12 cellular contexts compared by ENCODE assay signal in the genomic region with DNA sequence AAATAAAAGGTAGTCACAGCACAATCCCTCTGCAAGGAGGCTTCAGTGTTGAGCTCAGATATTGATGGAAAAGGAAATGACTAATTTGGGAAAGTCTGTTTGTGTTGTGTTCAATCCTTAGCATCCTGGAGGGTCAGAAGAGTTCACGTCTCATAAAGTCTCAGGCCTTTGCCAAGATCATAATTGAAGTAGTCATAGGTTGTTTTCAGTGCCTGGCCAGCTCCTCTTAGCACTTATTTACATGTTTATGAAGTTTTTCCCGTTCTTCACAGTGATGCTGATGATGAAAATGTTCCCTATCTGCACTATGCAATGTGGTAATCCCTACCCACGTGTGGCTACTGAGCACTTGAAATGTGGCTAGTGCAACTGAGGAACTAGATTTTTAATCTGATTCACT.
DNase-seq lines count a peak whose midpoint lies in the region; ATAC-seq and TF ChIP-seq lines count a peak whose summit lies in the region.
"Had no signal": no experiment of that assay in that cellular context is flagged by ENCODE, and none has a peak within 500 bp of the region (broad histone marks: within the 10 kb centered on the region; RNA-seq: fewer than 3 reads in every experiment).

No MANE protein-coding gene starts in this region.

- H3K27ac Mint-ChIP-seq in Calu3 (ENCODE audit: unreplicated experiment) = peak overlapping the region; percentile 30
- peak overlapping the region; percentile 37 for H3K27ac Mint-ChIP-seq in neural crest cell (ENCODE audit: unreplicated experiment)
- H3K27ac Mint-ChIP-seq in CD14-positive monocyte = no peak overlapping the region

- no peaks in the 10 kb centered on the region for H3K9me3 ChIP-seq in MG63
- H3K9me3 ChIP-seq: stomach had no signal

- H3K36me3 Mint-ChIP-seq in Calu3 (ENCODE audit: insufficient read depth, unreplicated experiment) (no peaks in the 10 kb centered on the region), neural crest cell (ENCODE audit: low read depth) (no peaks in the 10 kb centered on the region), CD14-positive monocyte (no peaks in the 10 kb centered on the region)

- H3K27me3 ChIP-seq in MG63 = no peaks in the 10 kb centered on the region
- H3K27me3 ChIP-seq: stomach had no signal

- H3K4me3 ChIP-seq in MG63 (no peak overlapping the region), epithelial cell of esophagus (ENCODE audit: low read length) (no peak overlapping the region)
- H3K4me3 ChIP-seq: skin epidermis, stomach had no signal

- H3K4me1 Mint-ChIP-seq in Calu3 (ENCODE audit: low read depth, unreplicated experiment) (peaks cover 31% of the 10 kb centered on the region), neural crest cell (peaks cover 36% of the 10 kb centered on the region), CD14-positive monocyte (no peaks in the 10 kb centered on the region)

- ATAC-seq in GM21825 (IDR thresholded peaks at IDR 0.05; ENCODE audit: unreplicated experiment) = no peak
- ATAC-seq in HG02798 (IDR thresholded peaks at IDR 0.05; ENCODE audit: poor library complexity, unreplicated experiment) = no peak
- no peak for ATAC-seq in GM21526 (IDR thresholded peaks at IDR 0.05; ENCODE audit: low FRiP score, unreplicated experiment)

- no peaks in the 10 kb centered on the region for H3K36me3 ChIP-seq in MG63
- H3K36me3 ChIP-seq: stomach had no signal

- DNase-seq in Calu3 (no peak), MG63 (peak; percentile 47), epithelial cell of esophagus (ENCODE audit: low read depth) (peak; percentile 81), neural crest cell (ENCODE audit: low read depth, low spot score) (no peak), CD14-positive monocyte (ENCODE audit: low spot score) (no peak)
- DNase-seq: activated T-cell treated with anti-CD3 and anti-CD28 coated beads for 4 hours, DND-41, stomach had no signal

- no peak for TF ChIP-seq CTCF in Calu3 (IDR thresholded peaks at IDR 0.05; ENCODE audit: unreplicated experiment)
- no peak for TF ChIP-seq CTCF in epithelial cell of esophagus (IDR thresholded peaks at IDR 0.05; ENCODE audit: insufficient read depth, low read depth, low read length, missing control alignments)
- no peak for TF ChIP-seq CTCF in neural crest cell (conservative IDR thresholded peaks at IDR 0.05)
- no peak for TF ChIP-seq CTCF in CD14-positive monocyte (IDR thresholded peaks at IDR 0.05)

- H3K27me3 Mint-ChIP-seq in Calu3 (ENCODE audit: unreplicated experiment) (no peaks in the 10 kb centered on the region), neural crest cell (ENCODE audit: low read depth) (no peaks in the 10 kb centered on the region), CD14-positive monocyte (ENCODE audit: low read depth in 3 of 3) (peaks cover 0 to 3% (median 0%) of the 10 kb centered on the region in 3 donors)

- BruUV-seq in Calu3 (replicated peaks; lab: Mats Ljungman, UMichigan) = no TSS peak

- intact Hi-C loops in Calu3 (cut with micrococcal nuclease; ENCODE audit: unreplicated experiment) (loop anchor here (2.0 kb wide), 1 partner anchor 62 kb away; the partner anchor contains the start of gene TGFBR2), CD14-positive monocyte (cut with micrococcal nuclease) (no loop called here)

- CTCF ChIA-PET in Calu3 (lab: Charles Lee) = no interaction called here

- H3K9me3 Mint-ChIP-seq in Calu3 (ENCODE audit: low read depth, unreplicated experiment) (peaks cover 5% of the 10 kb centered on the region), neural crest cell (peaks cover 5% of the 10 kb centered on the region), CD14-positive monocyte (peaks cover 0 to 6% (median 3%) of the 10 kb centered on the region in 7 donors)

- H3K4me3 Mint-ChIP-seq in Calu3 (ENCODE audit: low read depth, unreplicated experiment) = no peak overlapping the region
- H3K4me3 Mint-ChIP-seq in neural crest cell = no peak overlapping the region
- no peak overlapping the region for H3K4me3 Mint-ChIP-seq in CD14-positive monocyte

Comparison
In these comparisons a context has a peak if more than half of its experiments do, and no peak if none do; other contexts are left out.
1. DNase-seq: peak in MG63 (single experiment) and epithelial cell of esophagus (single experiment); none in Calu3 (single experiment), neural crest cell (single experiment) and CD14-positive monocyte (single experiment).
2. H3K27ac Mint-ChIP-seq: peak in Calu3 (single experiment) and neural crest cell (single experiment); none in CD14-positive monocyte (0 of 7).